ENCODE assay signal across 18 cellular contexts in the genomic region with DNA sequence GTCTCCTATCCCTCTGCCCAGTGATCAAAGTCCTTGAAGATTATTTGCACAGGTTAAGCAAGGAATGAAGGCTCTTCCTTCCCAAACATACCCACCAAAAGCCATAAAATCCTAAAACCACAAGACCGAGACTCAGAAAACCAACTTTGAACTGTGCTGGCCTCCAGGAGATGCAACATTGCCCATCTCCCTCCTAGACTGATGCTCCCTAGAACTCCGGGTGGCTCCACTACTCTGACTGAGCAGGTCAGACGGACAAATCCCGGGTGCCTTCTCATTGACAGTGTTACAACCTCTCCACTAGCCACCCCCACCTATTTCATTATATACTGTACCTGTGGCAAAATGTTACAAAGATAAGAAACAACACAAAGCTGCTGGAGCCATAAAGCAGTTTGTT.
DNase-seq lines count a peak whose midpoint lies in the region; ATAC-seq and TF ChIP-seq lines count a peak whose summit lies in the region.
"Had no signal": no experiment of that assay in that cellular context is flagged by ENCODE, and none has a peak within 500 bp of the region (broad histone marks: within the 10 kb centered on the region; RNA-seq: fewer than 3 reads in every experiment).

No MANE protein-coding gene starts in this region.

- H3K27ac Mint-ChIP-seq in osteocyte (ENCODE audit: unreplicated experiment) (peak overlapping the region; percentile 46), endothelial cell (ENCODE audit: unreplicated experiment) (no peak overlapping the region)
- H3K27ac Mint-ChIP-seq: CD4-positive, alpha-beta memory T cell; GM23338 had no signal

- H3K27me3 ChIP-seq in mesenchymal stem cell (ENCODE audit: control insufficient read depth in 1 of 2, insufficient read depth in 1 of 2, low read length in 2 of 2), result no peaks in the 10 kb centered on the region
- H3K27me3 ChIP-seq: BLaER1 treated with 17β-estradiol and CSF1 and Interleukin-3, amounts not matched to agents 10 nM and 100 nM; Peyer's patch had no signal

- peaks cover 1% of the 10 kb centered on the region for H3K79me1 ChIP-seq in mesenchymal stem cell (replicated peaks; ENCODE audit: low read length, poor library complexity, severe bottlenecking)

- intact Hi-C loops in left colon (cut with DNase I, micrococcal nuclease), result no loop called here

- no peak overlapping the region for H2BK15ac ChIP-seq in mesenchymal stem cell (ENCODE audit: low read depth, poor library complexity, severe bottlenecking)

- ATAC-seq in left colon (peak; percentile 72), HG02885 (IDR thresholded peaks at IDR 0.05; ENCODE audit: poor library complexity, unreplicated experiment) (no peak)
- ATAC-seq: GM23338 had no signal

- no peak overlapping the region for H3K9ac ChIP-seq in mesenchymal stem cell (ENCODE audit: low read length)
- H3K9ac ChIP-seq: BLaER1 treated with 17β-estradiol and CSF1 and Interleukin-3, amounts not matched to agents 10 nM and 100 nM had no signal

- H2AFZ ChIP-seq in mesenchymal stem cell (ENCODE audit: low read depth, low read length), result no peak overlapping the region
- H2AFZ ChIP-seq: GM23338 had no signal

- H3K9me3 ChIP-seq in HEK293 (ENCODE audit: control insufficient read depth, insufficient read depth, low read depth, low read length), result no peaks in the 10 kb centered on the region
- no peaks in the 10 kb centered on the region for H3K9me3 ChIP-seq in mesenchymal stem cell (ENCODE audit: control insufficient read depth, low read length)
- H3K9me3 ChIP-seq: BLaER1 treated with 17β-estradiol and CSF1 and Interleukin-3, amounts not matched to agents 10 nM and 100 nM; Peyer's patch had no signal

- H3K4me1 ChIP-seq in HEK293 (ENCODE audit: control insufficient read depth, insufficient read depth, low read length), result peaks cover 9% of the 10 kb centered on the region
- no peaks in the 10 kb centered on the region for H3K4me1 ChIP-seq in mesenchymal stem cell (ENCODE audit: control insufficient read depth, insufficient read depth, low read depth, low read length)
- H3K4me1 ChIP-seq: Peyer's patch had no signal

- POLR2A ChIA-PET in HEK293 (lab: Yijun Ruan, JAX), result no interaction called here

- 94% methylated on average over 2 of the region's 4 CpGs for WGBS in mesenchymal stem cell

- H3K27ac ChIP-seq in HEK293 (ENCODE audit: extremely low read depth, low read depth, low read length) (no peak overlapping the region), VCaP (peak overlapping the region; percentile 26; the same call in 1 of the 2 replicates), mesenchymal stem cell (ENCODE audit: low read length, poor library complexity, severe bottlenecking) (no peak overlapping the region)
- H3K27ac ChIP-seq: BLaER1 treated with 17β-estradiol and CSF1 and Interleukin-3, amounts not matched to agents 10 nM and 100 nM; Peyer's patch had no signal

- H2BK120ac ChIP-seq in mesenchymal stem cell (ENCODE audit: low read depth, low read length), result no peak overlapping the region

- H3K27me3 Mint-ChIP-seq in osteocyte (ENCODE audit: unreplicated experiment) (no peaks in the 10 kb centered on the region), endothelial cell (ENCODE audit: unreplicated experiment) (no peaks in the 10 kb centered on the region)
- H3K27me3 Mint-ChIP-seq: CD4-positive, alpha-beta memory T cell had no signal

- no peak overlapping the region for H2AK5ac ChIP-seq in mesenchymal stem cell (ENCODE audit: low read length, severe bottlenecking)

- no peaks in the 10 kb centered on the region for H3K36me3 Mint-ChIP-seq in osteocyte (ENCODE audit: unreplicated experiment)
- no peaks in the 10 kb centered on the region for H3K36me3 Mint-ChIP-seq in endothelial cell (ENCODE audit: low read depth, unreplicated experiment)
- H3K36me3 Mint-ChIP-seq: CD4-positive, alpha-beta memory T cell had no signal

- H3K4me1 Mint-ChIP-seq in osteocyte (ENCODE audit: unreplicated experiment), result peaks cover 16% of the 10 kb centered on the region
- peaks cover 6% of the 10 kb centered on the region for H3K4me1 Mint-ChIP-seq in endothelial cell (ENCODE audit: unreplicated experiment)
- H3K4me1 Mint-ChIP-seq: CD4-positive, alpha-beta memory T cell had no signal

- H4K8ac ChIP-seq in mesenchymal stem cell (ENCODE audit: low read length), result no peak overlapping the region

- H3K4me3 ChIP-seq in HEK293 (ENCODE audit: low read depth, low read length) (no peak overlapping the region), mesenchymal stem cell (ENCODE audit: insufficient read depth in 1 of 2, low read depth in 1 of 2, low read length in 2 of 2) (no peak overlapping the region)
- H3K4me3 ChIP-seq: BLaER1 treated with 17β-estradiol and CSF1 and Interleukin-3, amounts not matched to agents 10 nM and 100 nM; GM23338; Peyer's patch had no signal

- H3K14ac ChIP-seq in mesenchymal stem cell (ENCODE audit: low read length in 2 of 2), result no peak overlapping the region

- H3K9me3 Mint-ChIP-seq in osteocyte (ENCODE audit: unreplicated experiment), result no peaks in the 10 kb centered on the region
- H3K9me3 Mint-ChIP-seq in endothelial cell (ENCODE audit: unreplicated experiment), result no peaks in the 10 kb centered on the region
- H3K9me3 Mint-ChIP-seq: CD4-positive, alpha-beta memory T cell; GM23338 had no signal

- CTCF ChIA-PET in HEK293 (lab: Yijun Ruan, JAX), result interaction anchor here (0.7 kb wide), 1 partner anchor 633 kb away, joined by 4 read pairs; no protein-coding TSS in a partner anchor

- H3K18ac ChIP-seq in mesenchymal stem cell (ENCODE audit: low read depth in 1 of 2, low read length in 2 of 2), result no peak overlapping the region

- H2BK5ac ChIP-seq in mesenchymal stem cell (ENCODE audit: low read depth, low read length, poor library complexity, severe bottlenecking), result no peak overlapping the region

- no peak for DNase-seq in left colon
- no peak for DNase-seq in osteocyte (ENCODE audit: extremely low spot score, unreplicated experiment)
- no peak for DNase-seq in mesenchymal stem cell
- no peak for DNase-seq in endothelial cell (ENCODE audit: low spot score)
- DNase-seq: CD4-positive, alpha-beta memory T cell; HCEC 1CT; KBM-7; NCI-H1092 treated with DMSO at 0.1 percent for 48 hours; NCI-H146; NCI-H2029 treated with DMSO at 0.1 percent for 48 hours; NCI-H345; NCI-H82; Peyer's patch had no signal

- TF ChIP-seq CTCF in HEK293 (tag by site-specific recombination; IDR thresholded peaks at IDR 0.05), result no peak
- no peak for TF ChIP-seq CTCF in VCaP (conservative IDR thresholded peaks at IDR 0.05)
- TF ChIP-seq CTCF in osteocyte (IDR thresholded peaks at IDR 0.05), result no peak
- TF ChIP-seq CTCF in endothelial cell (IDR thresholded peaks at IDR 0.05; ENCODE audit: unreplicated experiment), result no peak

- no peak overlapping the region for H3K23ac ChIP-seq in mesenchymal stem cell (ENCODE audit: low read length in 2 of 2)

- H3K4me3 Mint-ChIP-seq in osteocyte (ENCODE audit: unreplicated experiment) (no peak overlapping the region), endothelial cell (ENCODE audit: unreplicated experiment) (no peak overlapping the region)
- H3K4me3 Mint-ChIP-seq: CD4-positive, alpha-beta memory T cell; GM23338 had no signal

- H2BK12ac ChIP-seq in mesenchymal stem cell (ENCODE audit: low read length in 2 of 2), result no peak overlapping the region

- no peaks in the 10 kb centered on the region for H3K36me3 ChIP-seq in HEK293 (ENCODE audit: control insufficient read depth in 2 of 2, insufficient read depth in 1 of 2, low read length in 2 of 2)
- H3K36me3 ChIP-seq in mesenchymal stem cell (ENCODE audit: control insufficient read depth in 1 of 2, insufficient read depth in 2 of 2, low read depth in 1 of 2, low read length in 2 of 2), result no peaks in the 10 kb centered on the region
- H3K36me3 ChIP-seq: BLaER1 treated with 17β-estradiol and CSF1 and Interleukin-3, amounts not matched to agents 10 nM and 100 nM; Peyer's patch had no signal

- no peak overlapping the region for H3K4me2 ChIP-seq in mesenchymal stem cell (ENCODE audit: low read length, poor library complexity, severe bottlenecking)
- H3K4me2 ChIP-seq: GM23338 had no signal

- H3K4ac ChIP-seq in mesenchymal stem cell (ENCODE audit: low read depth in 1 of 2, low read length in 2 of 2), result no peak overlapping the region

- H4K91ac ChIP-seq in mesenchymal stem cell (ENCODE audit: low read length), result no peak overlapping the region

TF ChIP-seq in HEK293, 187 proteins besides CTCF, POLR2A, EP300 and RAD21:
- 0 out of 2 replicates have a peak, but pooled peaks have one; percentile 22 for TF ChIP-seq ZBTB17 (tag by site-specific recombination; IDR thresholded peaks at IDR 0.05)
- no peak for TF ChIP-seq ZFP69B (tag by site-specific recombination; IDR thresholded peaks at IDR 0.05)
TF ChIP-seq in HEK293: peak in this region for 1.
